Comparison of ENCODE assay signal across 10 cellular contexts in genomic region chr19:12667903-12668302, GRCh38. TPM values are rescaled to one million over a fixed set of nuclear protein-coding genes. Genes with fewer than 3 reads are reported as not detected.
DNase-seq lines count a peak whose midpoint lies in the region; ATAC-seq and TF ChIP-seq lines count a peak whose summit lies in the region.
"Had no signal": no experiment of that assay in that cellular context is flagged by ENCODE, and none has a peak within 500 bp of the region (broad histone marks: within the 10 kb centered on the region; RNA-seq: fewer than 3 reads in every experiment).

No MANE protein-coding gene starts in this region.

- H3K9me3 Mint-ChIP-seq in CD14-positive monocyte = no peaks in the 10 kb centered on the region

- H4K20me1 ChIP-seq in neural cell (ENCODE audit: insufficient read depth) = no peaks in the 10 kb centered on the region

- no peak for TF ChIP-seq EP300 in neural cell (conservative IDR thresholded peaks at IDR 0.05; ENCODE audit: poor library complexity, severe bottlenecking)

- H3K4me3 ChIP-seq in MG63 (peak overlapping the region; percentile 93; the same call in 1 of the 2 replicates), coronary artery (peak overlapping the region; percentile 93), neural cell (ENCODE audit: low read length) (peak overlapping the region; percentile 87)

- no peak for TF ChIP-seq RAD21 in neural cell (conservative IDR thresholded peaks at IDR 0.05)

- H3K9me3 ChIP-seq in MG63 = no peaks in the 10 kb centered on the region
- no peaks in the 10 kb centered on the region for H3K9me3 ChIP-seq in neural cell (ENCODE audit: low read length)

- no peak for ATAC-seq in GM21381 (IDR thresholded peaks at IDR 0.05; ENCODE audit: unreplicated experiment)

- peaks cover 59% of the 10 kb centered on the region for H3K36me3 ChIP-seq in MG63
- no peaks in the 10 kb centered on the region for H3K36me3 ChIP-seq in neural cell (ENCODE audit: insufficient read depth, low read length)

- peak overlapping the region in 1 of 2 donors; percentile 20 for H3K4me3 Mint-ChIP-seq in CD14-positive monocyte

- H3K4me2 ChIP-seq in neural cell (ENCODE audit: low read length) = peak overlapping the region; percentile 94

- peaks cover 28 to 39% of the 10 kb centered on the region in 2 donors for H3K36me3 Mint-ChIP-seq in CD14-positive monocyte

- peak overlapping the region in 6 of 7 donors; percentile 60 to 100 (median 84) for H3K27ac Mint-ChIP-seq in CD14-positive monocyte

- H3K4me1 Mint-ChIP-seq in CD14-positive monocyte = peaks cover 47% of the 10 kb centered on the region

- H3K27me3 ChIP-seq in MG63 = no peaks in the 10 kb centered on the region
- no peaks in the 10 kb centered on the region for H3K27me3 ChIP-seq in neural cell (ENCODE audit: insufficient read depth, low read depth, low read length)

- DNase-seq in CD14-positive monocyte (ENCODE audit: low spot score) (no peak), MG63 (no peak), coronary artery (ENCODE audit: low spot score) (no peak), hepatic stellate cell (ENCODE audit: low spot score) (no peak), AML-193 (lab: John Stamatoyannopoulos, UW) (no peak), HuH-7 (ENCODE audit: low spot score) (no peak)
- DNase-seq: NCI-H524 treated with DMSO at 0.1 percent for 48 hours had no signal

- peaks cover 29% of the 10 kb centered on the region for H3K79me2 ChIP-seq in neural cell (replicated peaks; ENCODE audit: insufficient read depth, low read length)

- H3K27me3 Mint-ChIP-seq in CD14-positive monocyte (ENCODE audit: low read depth in 3 of 3) = peaks cover 0 to 3% (median under 1%) of the 10 kb centered on the region in 3 donors

- intact Hi-C loops in CD14-positive monocyte (cut with micrococcal nuclease) = loop anchor here (2.0 to 10.0 kb wide), 5 partner anchors 53 to 503 kb away; partner anchors contain the start of genes ZNF490 (in 2 of the 2), ZNF791 (in 2 of the 2), JUNB (in 1 of the 2) and ZNF136 (in 1 of the 2)

- TF ChIP-seq CTCF in CD14-positive monocyte (IDR thresholded peaks at IDR 0.05) = no peak
- no peak for TF ChIP-seq CTCF in coronary artery (IDR thresholded peaks at IDR 0.05)
- TF ChIP-seq CTCF in neural cell (IDR thresholded peaks at IDR 0.05; ENCODE audit: poor library complexity, severe bottlenecking) = no peak

- no peaks in the 10 kb centered on the region for H3K9me2 ChIP-seq in neural cell (ENCODE audit: insufficient read depth, low read length)

- H3K27ac ChIP-seq in coronary artery (no peak overlapping the region), neural cell (ENCODE audit: low read length) (no peak overlapping the region)

- H3F3A ChIP-seq in neural cell (ENCODE audit: insufficient read depth, low read length, poor library complexity, severe bottlenecking) = no peaks in the 10 kb centered on the region

- peak overlapping the region; percentile 87 for H3K9ac ChIP-seq in neural cell (ENCODE audit: low read length)

- H2AFZ ChIP-seq in neural cell (ENCODE audit: low read depth, low read length) = no peak overlapping the region

TF ChIP-seq in neural cell, 6 proteins besides CTCF, POLR2A, EP300 and RAD21:
- TF ChIP-seq EZH2 (IDR thresholded peaks at IDR 0.05; ENCODE audit: borderline replicate concordance, insufficient read depth, low read length, poor library complexity, severe bottlenecking) = no peak
- TF ChIP-seq MXI1 (conservative IDR thresholded peaks at IDR 0.05; ENCODE audit: poor library complexity, severe bottlenecking) = no peak
- no peak for TF ChIP-seq POLR2AphosphoS5 (IDR thresholded peaks at IDR 0.05)
- TF ChIP-seq TAF1 (IDR thresholded peaks at IDR 0.05; ENCODE audit: low read depth) = no peak
- TF ChIP-seq REST (IDR thresholded peaks at IDR 0.05; ENCODE audit: borderline replicate concordance) = no peak
- no peak for TF ChIP-seq SMC3 (conservative IDR thresholded peaks at IDR 0.05; ENCODE audit: poor library complexity)

RNA-seq across cellular contexts. Expression of gene WDR83, which starts 1.3 kb away (rescaled TPM):
- polyA plus RNA-seq in CD14-positive monocyte (1 to 10 TPM; 7.9 to 9.9 TPM), neural cell (45.3 and 51.3 TPM in 2 replicates)
- total RNA-seq in MG63 (2014; rRNA removed; shearing (Covaris generic); ENCODE audit: low replicate concordance) = 9.9 and 18.8 TPM in 2 replicates
- polyA minus RNA-seq in neural cell = 14.8 and 15.3 TPM in 2 replicates

RNA-seq across cellular contexts. Expression of gene MAN2B1, which starts 1.4 kb away (rescaled TPM):
- 100 to 1,000 TPM; 218 to 305 TPM for polyA plus RNA-seq in CD14-positive monocyte
- total RNA-seq in MG63 (2014; rRNA removed; shearing (Covaris generic); ENCODE audit: low replicate concordance) = 37.5 and 91.0 TPM in 2 replicates
- polyA plus RNA-seq in neural cell = 11.5 and 23.4 TPM in 2 replicates
- polyA minus RNA-seq in neural cell = 14.1 and 20.0 TPM in 2 replicates

RNA-seq across cellular contexts. Expression of gene DHPS, which starts 13.8 kb away (rescaled TPM):
- polyA plus RNA-seq in CD14-positive monocyte = 10 to 100 TPM; 51.0 to 53.4 TPM
- 127 and 140 TPM in 2 replicates for total RNA-seq in MG63 (2014; rRNA removed; shearing (Covaris generic); ENCODE audit: low replicate concordance)
- polyA plus RNA-seq in neural cell = 227 and 239 TPM in 2 replicates
- polyA minus RNA-seq in neural cell = 78.4 and 104 TPM in 2 replicates

RNA-seq across cellular contexts. Expression of gene GNG14, which starts 19.9 kb away (rescaled TPM):
- polyA plus RNA-seq in CD14-positive monocyte = not detected
- total RNA-seq in MG63 (2014; rRNA removed; shearing (Covaris generic); ENCODE audit: low replicate concordance) = not detected in 2 replicates
- polyA plus RNA-seq in neural cell = not detected in 2 replicates
- not detected in 2 replicates for polyA minus RNA-seq in neural cell
- total RNA-seq: lung microvascular endothelial cell had no signal

RNA-seq across cellular contexts. Expression of gene FBXW9, which starts 28.5 kb away (rescaled TPM):
- 1 to 10 TPM; 5.1 to 7.2 TPM for polyA plus RNA-seq in CD14-positive monocyte
- total RNA-seq in MG63 (2014; rRNA removed; shearing (Covaris generic); ENCODE audit: low replicate concordance) = 31.3 and 46.1 TPM in 2 replicates
- 16.2 and 20.9 TPM in 2 replicates for polyA plus RNA-seq in neural cell
- polyA minus RNA-seq in neural cell = 7.3 and 9.0 TPM in 2 replicates
